ENCODE assay signal across 18 cellular contexts in the genomic region with DNA sequence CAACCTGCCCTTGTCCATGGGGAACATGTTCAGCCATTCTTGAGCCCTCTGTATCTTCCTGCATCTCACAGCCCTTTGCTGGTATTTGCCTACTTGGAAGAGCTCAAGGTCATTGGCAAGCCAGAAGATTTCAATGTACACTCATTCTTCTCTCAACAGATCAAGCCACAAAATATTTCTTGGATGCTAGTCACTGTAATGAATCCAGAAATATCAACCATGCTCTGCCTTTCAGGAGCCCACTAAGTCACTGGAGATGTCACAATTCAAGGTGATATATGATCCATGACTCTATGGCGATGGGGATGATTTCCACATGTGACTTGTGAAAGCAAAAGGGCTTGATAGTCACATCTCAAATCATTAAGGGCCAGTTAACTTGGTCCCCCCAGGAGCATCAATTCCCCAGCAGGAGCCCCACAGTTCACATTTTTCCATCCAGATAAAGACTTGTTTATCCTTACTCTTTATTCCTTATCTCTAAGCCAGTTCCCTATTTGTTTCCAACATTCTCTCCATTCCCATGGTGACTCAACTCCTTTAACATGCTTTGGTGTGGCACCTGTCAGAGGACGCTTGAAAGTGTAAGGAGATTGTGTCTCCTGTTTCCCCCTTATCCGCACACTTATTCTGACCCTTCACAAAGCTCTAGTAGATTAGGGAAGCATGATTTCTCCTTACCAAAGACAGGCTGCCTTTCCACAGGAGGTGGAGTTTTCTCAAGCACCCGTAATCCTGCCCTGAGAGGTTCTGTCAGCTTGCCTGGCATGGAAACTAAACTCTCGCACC. TPM values are rescaled to one million over a fixed set of nuclear protein-coding genes. Genes with fewer than 3 reads are reported as not detected.
DNase-seq lines count a peak whose midpoint lies in the region; ATAC-seq, FAIRE-seq and TF ChIP-seq lines count a peak whose summit lies in the region.
"Had no signal": no experiment of that assay in that cellular context is flagged by ENCODE, and none has a peak within 500 bp of the region (broad histone marks: within the 10 kb centered on the region; RNA-seq: fewer than 3 reads in every experiment).

No MANE protein-coding gene starts in this region.

- POLR2A ChIA-PET in A549 (lab: Yijun Ruan, JAX), result interaction anchor here (0.7 to 1.8 kb wide), 2 partner anchors 16 to 159 kb away, joined by 3 to 7 read pairs; a partner anchor contains a TSS

- DNase-seq in A549 (ENCODE audit: low read depth in 1 of 2, low spot score in 1 of 2), result peak in 1 of 2 experiments; percentile 48
- peak; percentile 42 for DNase-seq in LoVo (ENCODE audit: low spot score)
- peak; percentile 91 for DNase-seq in fibroblast of gingiva (ENCODE audit: low read depth)
- peak; percentile 43 for DNase-seq in non-pigmented ciliary epithelial cell (ENCODE audit: low read depth)
- no peak for DNase-seq in heart right ventricle
- DNase-seq: activated CD8-positive, alpha-beta memory T cell treated with anti-CD3 and anti-CD28 coated beads, Interleukin-2, amount 50 U/mL, for 4 hours; DMS53; effector CD4-positive, alpha-beta T cell; hypothalamus; NCI-H1092; NCI-H510A had no signal

- peak overlapping the region; percentile 67 to 74 for H3K27ac ChIP-seq in A549
- no peak overlapping the region for H3K27ac ChIP-seq in heart right ventricle
- H3K27ac ChIP-seq: prostate gland, VCaP had no signal

- H3K4me1 ChIP-seq in A549 (peaks cover 42% of the 10 kb centered on the region), heart right ventricle (peaks cover 5 to 43% (median 30%) of the 10 kb centered on the region in 9 donors)
- H3K4me1 ChIP-seq: prostate gland had no signal

- H3K4me3 ChIP-seq in A549 (no peak overlapping the region), heart right ventricle (no peak overlapping the region)
- H3K4me3 ChIP-seq: prostate gland had no signal

- intact Hi-C loops in heart right ventricle (cut with DNase I), result no loop called here

- TF ChIP-seq RAD21 in A549 (conservative IDR thresholded peaks at IDR 0.05 in 1 of 2, IDR thresholded peaks at IDR 0.05 in 1 of 2), result no peak

- TF ChIP-seq CTCF in A549 (IDR thresholded peaks at IDR 0.05) (no peak), heart right ventricle (IDR thresholded peaks at IDR 0.05) (no peak)

- CTCF ChIA-PET in A549 (lab: Yijun Ruan, JAX), result interaction anchor here (0.6 to 8.6 kb wide), 10 partner anchors 10 to 213 kb away, joined by 3 to 65 read pairs (median 3); no protein-coding TSS in a partner anchor

- ATAC-seq in A549, result peak; percentile 37 to 64; a peak in 4 of 6 replicates
- no peak for ATAC-seq in GM18870 (IDR thresholded peaks at IDR 0.05; ENCODE audit: unreplicated experiment)
- ATAC-seq in HG03442 (IDR thresholded peaks at IDR 0.05; ENCODE audit: unreplicated experiment), result no peak
- no peak for ATAC-seq in GM21786 (IDR thresholded peaks at IDR 0.05; ENCODE audit: unreplicated experiment)
- no peak for ATAC-seq in heart right ventricle

- no peak for TF ChIP-seq POLR2A in A549 (IDR thresholded peaks at IDR 0.05; ENCODE audit: low read length)

- H3K36me3 ChIP-seq in heart right ventricle, result peaks cover 0 to 17% (median 12%) of the 10 kb centered on the region in 9 donors
- H3K36me3 ChIP-seq: prostate gland had no signal

- peak overlapping the region; percentile 62 for H3K4me2 ChIP-seq in A549

- peak in 1 of 2 experiments; percentile 47; a peak in 1 of 5 replicates for TF ChIP-seq EP300 in A549 (IDR thresholded peaks at IDR 0.05)

- H3K27me3 ChIP-seq in heart right ventricle, result no peaks in the 10 kb centered on the region

- no peak for FAIRE-seq in A549 (lab: Jason Lieb, UNC)
- FAIRE-seq: GM12892, H1 had no signal

- 62% methylated on average over 5 of the region's 5 CpGs for WGBS in A549 (ENCODE audit: missing lambda C conversion rate)
- 63 to 65% methylated on average over 5 of the region's 5 CpGs for WGBS in heart right ventricle, 2 donors

- H3K9me3 ChIP-seq in A549 (no peaks in the 10 kb centered on the region), heart right ventricle (peaks cover 0 to 2% (median 0%) of the 10 kb centered on the region in 11 donors)
- H3K9me3 ChIP-seq: prostate gland had no signal

TF ChIP-seq in A549, 52 proteins besides CTCF, POLR2A, EP300 and RAD21:
- peak in 1 of 2 experiments; percentile 3; a peak in 1 of 4 replicates for TF ChIP-seq CEBPB (IDR thresholded peaks at IDR 0.05)
- peak; percentile 60; the same call in 1 of the 2 replicates for TF ChIP-seq GATA3 (IDR thresholded peaks at IDR 0.05; ENCODE audit: borderline replicate concordance)
- TF ChIP-seq JUN (IDR thresholded peaks at IDR 0.05), result peak in 1 of 2 experiments; percentile 45; a peak in 1 of 5 replicates
- TF ChIP-seq NPAS2 (CRISPR knock-in tag; IDR thresholded peaks at IDR 0.05; ENCODE audit: borderline replicate concordance), result no peak
- TF ChIP-seq HEYL (CRISPR knock-in tag; IDR thresholded peaks at IDR 0.05), result no peak
- TF ChIP-seq POLR2AphosphoS2 (conservative IDR thresholded peaks at IDR 0.05; ENCODE audit: low read length), result no peak

RNA-seq across cellular contexts. Expression of a gene that starts 15.8 kb away (rescaled TPM):
- polyA plus RNA-seq in A549 (2011; rRNA removed) (30.0 and 42.9 TPM in 2 replicates), A549 (2017; fragmentation: RNase III; extraction: RNeasy Plus Mini Kit Qiagen cat#74134 plus additional on column Dnase treatment) (64.5 to 99.1 TPM (median 82.4 TPM) in 3 replicates), heart right ventricle (100 to 1,000 TPM in 1 of 2 donors, 10 to 100 TPM in 1; 91.4 to 121 TPM)
- polyA plus RNA-seq in A549 (2012; cell fraction: cytosol; rRNA removed), result 67.6 and 81.3 TPM in 2 replicates
- polyA plus RNA-seq in A549 (2012; cell fraction: nucleus; rRNA removed), result 257 and 275 TPM in 2 replicates
- polyA minus RNA-seq in A549 (2011; rRNA and poly(A)+ RNA removed), result 83.0 and 96.8 TPM in 2 replicates
- total RNA-seq in heart right ventricle, result 100 to 1,000 TPM in 2 of 10 donors, 10 to 100 TPM in 8; 25.1 to 263 (median 41.5) TPM

Comparison
In these comparisons a context has a peak if more than half of its experiments do, and no peak if none do; other contexts are left out.
1. ATAC-seq: peak in A549 (2 of 2); none in GM18870 (single experiment), HG03442 (single experiment), GM21786 (single experiment) and heart right ventricle (0 of 8).
2. DNase-seq: peak in LoVo (single experiment), fibroblast of gingiva (single experiment) and non-pigmented ciliary epithelial cell (single experiment); none in heart right ventricle (0 of 2).
3. H3K27ac ChIP-seq: peak in A549 (2 of 2); none in heart right ventricle (0 of 10).